9 cellular contexts compared by ENCODE assay signal in the genomic region with DNA sequence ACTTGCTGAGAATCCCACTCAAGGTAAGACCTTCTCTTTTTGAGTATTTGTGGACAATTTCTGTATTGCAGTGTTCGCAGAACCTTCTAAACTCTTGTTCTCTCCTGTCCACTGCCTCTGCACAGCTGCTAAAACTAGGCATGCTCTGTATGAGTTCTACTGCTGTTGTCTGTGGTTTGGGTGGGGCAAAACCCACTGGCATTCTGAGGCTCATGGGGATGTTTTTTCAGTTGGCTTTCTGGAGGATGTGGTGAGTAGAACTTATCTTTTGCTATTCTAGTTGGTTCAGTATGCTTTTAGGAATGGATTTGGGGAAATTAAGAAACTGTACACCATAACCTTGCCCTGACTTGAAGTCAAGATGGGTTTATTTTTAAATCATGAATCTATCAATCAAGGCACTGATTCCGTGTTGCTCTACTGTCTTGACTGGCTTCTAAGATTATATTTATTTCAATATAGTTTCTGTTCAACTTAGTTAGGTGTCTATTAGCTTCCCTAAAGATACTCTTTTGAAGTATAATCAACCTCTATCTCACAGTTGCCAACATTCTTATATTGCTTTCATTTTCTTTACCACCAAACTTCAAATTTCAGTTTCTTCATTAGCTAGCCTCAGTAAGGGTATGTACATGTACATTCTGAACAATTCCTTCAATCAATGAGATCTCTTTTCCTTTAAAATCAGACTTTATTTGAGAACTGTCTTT. TPM values are rescaled to one million over a fixed set of nuclear protein-coding genes. Genes with fewer than 3 reads are reported as not detected.
A peak's percentile ranks its signal among the peaks of the same experiment; 100 is the strongest.
DNase-seq lines count a peak whose midpoint lies in the region; ATAC-seq and TF ChIP-seq lines count a peak whose summit lies in the region.
"Had no signal": no experiment of that assay in that cellular context is flagged by ENCODE, and none has a peak within 500 bp of the region (broad histone marks: within the 10 kb centered on the region; RNA-seq: fewer than 3 reads in every experiment).

No MANE protein-coding gene starts in this region.

- H3K9me3 Mint-ChIP-seq in activated naive CD4-positive, alpha-beta T cell treated with anti-CD3 and anti-CD28 coated beads, Interleukin-2, amount 50 U/mL, for 24 hours = peaks cover 5% of the 10 kb centered on the region
- H3K9me3 Mint-ChIP-seq in natural killer cell = peaks cover 0 to 2% of the 10 kb centered on the region in 2 donors
- H3K9me3 Mint-ChIP-seq in progenitor cell of endocrine pancreas (ENCODE audit: low read depth) = peaks cover 13% of the 10 kb centered on the region

- intact Hi-C loops in natural killer cell (cut with micrococcal nuclease) = no loop called here

- peak overlapping the region; percentile 83 for H3K27ac ChIP-seq in SJSA1
- H3K27ac ChIP-seq: tibial artery had no signal

- H3K4me3 ChIP-seq in SJSA1 = peak overlapping the region; percentile 30
- H3K4me3 ChIP-seq: tibial artery had no signal

- no peaks in the 10 kb centered on the region for H3K27me3 Mint-ChIP-seq in activated naive CD4-positive, alpha-beta T cell treated with anti-CD3 and anti-CD28 coated beads, Interleukin-2, amount 50 U/mL, for 24 hours
- H3K27me3 Mint-ChIP-seq in natural killer cell (ENCODE audit: low read depth in 2 of 2) (no peaks in the 10 kb centered on the region), progenitor cell of endocrine pancreas (no peaks in the 10 kb centered on the region)

- H3K27ac Mint-ChIP-seq in activated naive CD4-positive, alpha-beta T cell treated with anti-CD3 and anti-CD28 coated beads, Interleukin-2, amount 50 U/mL, for 24 hours = peak overlapping the region; percentile 86
- H3K27ac Mint-ChIP-seq in natural killer cell (peak overlapping the region; percentile 91 to 95), progenitor cell of endocrine pancreas (no peak overlapping the region)

- peak overlapping the region; percentile 75 for H3K4me3 Mint-ChIP-seq in activated naive CD4-positive, alpha-beta T cell treated with anti-CD3 and anti-CD28 coated beads, Interleukin-2, amount 50 U/mL, for 24 hours
- H3K4me3 Mint-ChIP-seq in natural killer cell (peak overlapping the region; percentile 87), progenitor cell of endocrine pancreas (ENCODE audit: low read depth) (no peak overlapping the region)

- H3K9me3 ChIP-seq in SJSA1 (replicated peaks) = no peaks in the 10 kb centered on the region
- H3K9me3 ChIP-seq: tibial artery had no signal

- peaks cover 4% of the 10 kb centered on the region for H3K36me3 Mint-ChIP-seq in activated naive CD4-positive, alpha-beta T cell treated with anti-CD3 and anti-CD28 coated beads, Interleukin-2, amount 50 U/mL, for 24 hours
- H3K36me3 Mint-ChIP-seq in natural killer cell (no peaks in the 10 kb centered on the region), progenitor cell of endocrine pancreas (ENCODE audit: insufficient read depth) (peaks cover 3% of the 10 kb centered on the region)

- DNase-seq in SJSA1 (ENCODE audit: low read depth in 1 of 2, low spot score in 2 of 2) = peak; percentile 50 to 51
- peak; percentile 39 for DNase-seq in natural killer cell
- no peak for DNase-seq in progenitor cell of endocrine pancreas (ENCODE audit: low spot score, unreplicated experiment)
- DNase-seq in NCI-H1048 (lab: John Stamatoyannopoulos, UW) = no peak
- DNase-seq in globus pallidus (ENCODE audit: low spot score) = no peak

- no peaks in the 10 kb centered on the region for H3K27me3 ChIP-seq in SJSA1 (replicated peaks)
- H3K27me3 ChIP-seq: tibial artery had no signal

- TF ChIP-seq CTCF in natural killer cell (IDR thresholded peaks at IDR 0.05) = no peak
- no peak for TF ChIP-seq CTCF in progenitor cell of endocrine pancreas (IDR thresholded peaks at IDR 0.05; ENCODE audit: unreplicated experiment)

- no peaks in the 10 kb centered on the region for H3K36me3 ChIP-seq in SJSA1
- H3K36me3 ChIP-seq: tibial artery had no signal

- peak; percentile 77 for ATAC-seq in GM19025 (IDR thresholded peaks at IDR 0.05; ENCODE audit: low read depth, unreplicated experiment)
- ATAC-seq in HG03045 (IDR thresholded peaks at IDR 0.05; ENCODE audit: unreplicated experiment) = peak; percentile 89
- ATAC-seq in natural killer cell = peak; percentile 88 to 91 (median 90)

- H3K4me1 ChIP-seq in SJSA1 (replicated peaks) = peaks cover 14% of the 10 kb centered on the region
- H3K4me1 ChIP-seq: tibial artery had no signal

- H3K4me1 Mint-ChIP-seq in activated naive CD4-positive, alpha-beta T cell treated with anti-CD3 and anti-CD28 coated beads, Interleukin-2, amount 50 U/mL, for 24 hours = peaks cover 63% of the 10 kb centered on the region
- H3K4me1 Mint-ChIP-seq in natural killer cell (peaks cover 57 to 58% of the 10 kb centered on the region in 2 donors), progenitor cell of endocrine pancreas (ENCODE audit: low read depth) (no peaks in the 10 kb centered on the region)

RNA-seq across cellular contexts. Expression of a gene that starts 25.0 kb away (rescaled TPM):
- 44.9 and 66.0 TPM in 2 replicates for total RNA-seq in SJSA1 (2014; rRNA removed; shearing (Covaris generic))
- total RNA-seq in natural killer cell (10 to 100 TPM; 54.5 to 64.5 (median 63.7) TPM), progenitor cell of endocrine pancreas (63.4 and 75.0 TPM in 2 replicates)

Comparison
In these comparisons a context has a peak if more than half of its experiments do, and no peak if none do; other contexts are left out.
1. DNase-seq: peak in SJSA1 (2 of 2) and natural killer cell (single experiment); none in progenitor cell of endocrine pancreas (single experiment), NCI-H1048 (single experiment) and globus pallidus (single experiment).
2. Peak in every context shown above with its lines, with median percentiles within 50 percentile points of each other: ATAC-seq.